1 cellular context compared by ENCODE assay signal in the genomic region with DNA sequence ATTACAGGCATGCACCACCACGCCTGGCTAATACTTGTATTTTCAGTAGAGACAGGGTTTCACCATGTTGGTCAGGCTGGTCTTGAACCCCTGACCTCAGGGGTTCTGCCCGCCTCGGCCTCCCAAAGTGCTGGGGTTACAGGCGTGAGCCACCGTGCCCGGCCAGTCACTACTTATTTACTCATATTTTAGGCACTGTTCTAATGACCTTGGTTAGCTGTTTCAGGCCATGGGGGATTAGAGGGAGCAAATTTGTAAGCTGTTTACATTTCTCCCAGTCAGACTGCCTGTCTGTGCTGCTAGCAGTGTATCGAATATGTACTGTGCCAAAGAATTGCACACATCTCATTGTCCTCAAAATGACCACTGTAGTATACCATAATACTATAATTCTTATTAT.
TF ChIP-seq lines count a peak whose summit lies in the region.

No MANE protein-coding gene starts in this region.

TF ChIP-seq in HepG2, 621 proteins besides CTCF, POLR2A, EP300 and RAD21 (continued from another document and continues in another):
- TF ChIP-seq, protein P1, sequence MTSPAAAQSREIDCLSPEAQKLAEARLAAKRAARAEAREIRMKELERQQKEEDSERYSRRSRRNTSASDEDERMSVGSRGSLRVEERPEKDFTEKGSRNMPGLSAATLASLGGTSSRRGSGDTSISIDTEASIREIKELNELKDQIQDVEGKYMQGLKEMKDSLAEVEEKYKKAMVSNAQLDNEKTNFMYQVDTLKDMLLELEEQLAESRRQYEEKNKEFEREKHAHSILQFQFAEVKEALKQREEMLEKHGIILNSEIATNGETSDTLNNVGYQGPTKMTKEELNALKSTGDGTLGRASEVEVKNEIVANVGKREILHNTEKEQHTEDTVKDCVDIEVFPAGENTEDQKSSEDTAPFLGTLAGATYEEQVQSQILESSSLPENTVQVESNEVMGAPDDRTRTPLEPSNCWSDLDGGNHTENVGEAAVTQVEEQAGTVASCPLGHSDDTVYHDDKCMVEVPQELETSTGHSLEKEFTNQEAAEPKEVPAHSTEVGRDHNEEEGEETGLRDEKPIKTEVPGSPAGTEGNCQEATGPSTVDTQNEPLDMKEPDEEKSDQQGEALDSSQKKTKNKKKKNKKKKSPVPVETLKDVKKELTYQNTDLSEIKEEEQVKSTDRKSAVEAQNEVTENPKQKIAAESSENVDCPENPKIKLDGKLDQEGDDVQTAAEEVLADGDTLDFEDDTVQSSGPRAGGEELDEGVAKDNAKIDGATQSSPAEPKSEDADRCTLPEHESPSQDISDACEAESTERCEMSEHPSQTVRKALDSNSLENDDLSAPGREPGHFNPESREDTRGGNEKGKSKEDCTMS (CRISPR knock-in tag; conservative IDR thresholded peaks at IDR 0.05): no peak
- TF ChIP-seq, protein P2, sequence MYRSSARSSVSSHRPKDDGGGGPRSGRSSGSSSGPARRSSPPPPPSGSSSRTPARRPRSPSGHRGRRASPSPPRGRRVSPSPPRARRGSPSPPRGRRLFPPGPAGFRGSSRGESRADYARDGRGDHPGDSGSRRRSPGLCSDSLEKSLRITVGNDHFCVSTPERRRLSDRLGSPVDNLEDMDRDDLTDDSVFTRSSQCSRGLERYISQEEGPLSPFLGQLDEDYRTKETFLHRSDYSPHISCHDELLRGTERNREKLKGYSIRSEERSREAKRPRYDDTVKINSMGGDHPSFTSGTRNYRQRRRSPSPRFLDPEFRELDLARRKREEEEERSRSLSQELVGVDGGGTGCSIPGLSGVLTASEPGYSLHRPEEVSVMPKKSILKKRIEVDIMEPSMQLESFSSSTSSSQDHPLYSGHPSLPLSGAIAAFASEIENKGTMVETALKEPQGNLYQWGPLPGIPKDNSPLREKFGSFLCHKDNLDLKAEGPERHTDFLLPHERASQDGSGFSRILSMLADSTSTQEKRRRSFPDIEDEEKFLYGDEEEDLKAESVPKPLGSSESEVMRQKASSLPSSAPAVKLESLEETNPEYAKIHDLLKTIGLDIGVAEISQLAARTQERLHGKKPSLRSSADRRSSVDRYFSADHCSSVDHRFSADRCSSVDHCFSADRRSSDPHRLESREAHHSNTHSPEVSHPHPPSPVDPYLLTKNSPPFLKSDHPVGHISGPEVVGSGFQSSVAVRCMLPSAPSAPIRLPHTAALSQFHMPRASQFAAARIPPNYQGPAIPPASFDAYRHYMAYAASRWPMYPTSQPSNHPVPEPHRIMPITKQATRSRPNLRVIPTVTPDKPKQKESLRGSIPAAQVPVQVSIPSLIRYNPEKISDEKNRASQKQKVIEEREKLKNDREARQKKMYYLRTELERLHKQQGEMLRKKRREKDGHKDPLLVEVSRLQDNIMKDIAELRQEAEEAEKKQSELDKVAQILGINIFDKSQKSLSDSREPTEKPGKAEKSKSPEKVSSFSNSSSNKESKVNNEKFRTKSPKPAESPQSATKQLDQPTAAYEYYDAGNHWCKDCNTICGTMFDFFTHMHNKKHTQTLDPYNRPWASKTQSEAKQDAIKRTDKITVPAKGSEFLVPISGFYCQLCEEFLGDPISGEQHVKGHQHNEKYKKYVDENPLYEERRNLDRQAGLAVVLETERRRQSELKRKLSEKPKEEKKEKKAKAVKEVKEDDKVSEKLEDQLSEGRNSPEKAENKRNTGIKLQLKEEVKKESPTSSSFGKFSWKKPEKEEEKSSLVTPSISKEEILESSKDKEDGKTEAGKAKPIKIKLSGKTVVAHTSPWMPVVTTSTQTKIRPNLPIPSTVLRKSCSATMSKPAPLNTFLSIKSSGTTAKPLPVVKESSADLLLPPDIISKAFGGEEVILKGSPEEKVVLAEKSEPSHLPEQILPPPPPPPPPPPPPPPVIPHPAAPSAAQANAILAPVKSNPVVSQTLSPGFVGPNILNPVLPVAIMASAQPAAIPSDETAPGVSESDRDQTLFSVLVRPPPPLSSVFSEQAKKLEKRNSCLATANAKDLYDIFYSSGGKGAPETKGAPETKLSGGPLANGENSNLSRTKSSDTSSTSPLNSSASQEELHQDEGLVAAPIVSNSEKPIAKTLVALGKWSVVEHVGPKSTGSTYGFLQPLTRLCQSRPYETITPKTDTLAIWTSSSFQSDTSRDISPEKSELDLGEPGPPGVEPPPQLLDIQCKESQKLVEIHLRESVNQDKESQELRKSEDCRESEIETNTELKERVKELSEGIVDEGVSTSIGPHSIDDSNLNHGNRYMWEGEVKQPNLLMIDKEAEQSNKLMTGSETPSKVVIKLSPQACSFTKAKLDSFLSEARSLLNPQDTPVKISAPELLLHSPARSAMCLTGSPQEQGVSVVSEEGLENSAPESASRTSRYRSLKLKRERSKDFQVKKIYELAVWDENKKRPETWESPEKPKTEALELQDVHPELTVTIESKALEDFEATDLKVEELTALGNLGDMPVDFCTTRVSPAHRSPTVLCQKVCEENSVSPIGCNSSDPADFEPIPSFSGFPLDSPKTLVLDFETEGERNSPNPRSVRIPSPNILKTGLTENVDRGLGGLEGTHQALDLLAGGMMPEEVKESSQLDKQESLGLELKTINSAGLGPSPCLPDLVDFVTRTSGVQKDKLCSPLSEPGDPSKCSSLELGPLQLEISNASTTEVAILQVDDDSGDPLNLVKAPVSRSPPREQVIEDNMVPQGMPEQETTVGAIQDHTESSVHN (CRISPR knock-in tag; IDR thresholded peaks at IDR 0.05): no peak
- TF ChIP-seq MTF2 (CRISPR knock-in tag; IDR thresholded peaks at IDR 0.05; ENCODE audit: borderline replicate concordance) (no peak), SRY (CRISPR knock-in tag; IDR thresholded peaks at IDR 0.05) (no peak), MTF1 (CRISPR knock-in tag; IDR thresholded peaks at IDR 0.05) (no peak), ZNF644 (CRISPR knock-in tag; IDR thresholded peaks at IDR 0.05; ENCODE audit: low read depth) (no peak), PHB2 (IDR thresholded peaks at IDR 0.05; ENCODE audit: partially characterized antibody) (no peak), SNAI1 (CRISPR knock-in tag; IDR thresholded peaks at IDR 0.05; ENCODE audit: borderline replicate concordance) (no peak), POLR2AphosphoS5 (IDR thresholded peaks at IDR 0.05; ENCODE audit: low read depth, low read length) (no peak), MEF2D (CRISPR knock-in tag; IDR thresholded peaks at IDR 0.05) (no peak), HDAC1 (CRISPR knock-in tag; IDR thresholded peaks at IDR 0.05) (peak; percentile 43; the same call in 1 of the 2 replicates), KDM6A (CRISPR knock-in tag; IDR thresholded peaks at IDR 0.05; ENCODE audit: low read depth) (no peak), ZNF343 (CRISPR knock-in tag; IDR thresholded peaks at IDR 0.05) (no peak), ZFP82 (CRISPR knock-in tag; IDR thresholded peaks at IDR 0.05; ENCODE audit: borderline replicate concordance) (no peak), ZNF331 (CRISPR knock-in tag; IDR thresholded peaks at IDR 0.05) (0 out of 2 replicates have a peak, but pooled peaks have one; percentile 12), RARG (CRISPR knock-in tag; IDR thresholded peaks at IDR 0.05; ENCODE audit: low read depth) (no peak), MZF1 (CRISPR knock-in tag; IDR thresholded peaks at IDR 0.05; ENCODE audit: borderline replicate concordance) (no peak)
- TF ChIP-seq, protein P3, sequence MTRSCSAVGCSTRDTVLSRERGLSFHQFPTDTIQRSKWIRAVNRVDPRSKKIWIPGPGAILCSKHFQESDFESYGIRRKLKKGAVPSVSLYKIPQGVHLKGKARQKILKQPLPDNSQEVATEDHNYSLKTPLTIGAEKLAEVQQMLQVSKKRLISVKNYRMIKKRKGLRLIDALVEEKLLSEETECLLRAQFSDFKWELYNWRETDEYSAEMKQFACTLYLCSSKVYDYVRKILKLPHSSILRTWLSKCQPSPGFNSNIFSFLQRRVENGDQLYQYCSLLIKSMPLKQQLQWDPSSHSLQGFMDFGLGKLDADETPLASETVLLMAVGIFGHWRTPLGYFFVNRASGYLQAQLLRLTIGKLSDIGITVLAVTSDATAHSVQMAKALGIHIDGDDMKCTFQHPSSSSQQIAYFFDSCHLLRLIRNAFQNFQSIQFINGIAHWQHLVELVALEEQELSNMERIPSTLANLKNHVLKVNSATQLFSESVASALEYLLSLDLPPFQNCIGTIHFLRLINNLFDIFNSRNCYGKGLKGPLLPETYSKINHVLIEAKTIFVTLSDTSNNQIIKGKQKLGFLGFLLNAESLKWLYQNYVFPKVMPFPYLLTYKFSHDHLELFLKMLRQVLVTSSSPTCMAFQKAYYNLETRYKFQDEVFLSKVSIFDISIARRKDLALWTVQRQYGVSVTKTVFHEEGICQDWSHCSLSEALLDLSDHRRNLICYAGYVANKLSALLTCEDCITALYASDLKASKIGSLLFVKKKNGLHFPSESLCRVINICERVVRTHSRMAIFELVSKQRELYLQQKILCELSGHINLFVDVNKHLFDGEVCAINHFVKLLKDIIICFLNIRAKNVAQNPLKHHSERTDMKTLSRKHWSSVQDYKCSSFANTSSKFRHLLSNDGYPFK (CRISPR knock-in tag; IDR thresholded peaks at IDR 0.05; ENCODE audit: borderline replicate concordance): no peak
- TF ChIP-seq, protein P4, sequence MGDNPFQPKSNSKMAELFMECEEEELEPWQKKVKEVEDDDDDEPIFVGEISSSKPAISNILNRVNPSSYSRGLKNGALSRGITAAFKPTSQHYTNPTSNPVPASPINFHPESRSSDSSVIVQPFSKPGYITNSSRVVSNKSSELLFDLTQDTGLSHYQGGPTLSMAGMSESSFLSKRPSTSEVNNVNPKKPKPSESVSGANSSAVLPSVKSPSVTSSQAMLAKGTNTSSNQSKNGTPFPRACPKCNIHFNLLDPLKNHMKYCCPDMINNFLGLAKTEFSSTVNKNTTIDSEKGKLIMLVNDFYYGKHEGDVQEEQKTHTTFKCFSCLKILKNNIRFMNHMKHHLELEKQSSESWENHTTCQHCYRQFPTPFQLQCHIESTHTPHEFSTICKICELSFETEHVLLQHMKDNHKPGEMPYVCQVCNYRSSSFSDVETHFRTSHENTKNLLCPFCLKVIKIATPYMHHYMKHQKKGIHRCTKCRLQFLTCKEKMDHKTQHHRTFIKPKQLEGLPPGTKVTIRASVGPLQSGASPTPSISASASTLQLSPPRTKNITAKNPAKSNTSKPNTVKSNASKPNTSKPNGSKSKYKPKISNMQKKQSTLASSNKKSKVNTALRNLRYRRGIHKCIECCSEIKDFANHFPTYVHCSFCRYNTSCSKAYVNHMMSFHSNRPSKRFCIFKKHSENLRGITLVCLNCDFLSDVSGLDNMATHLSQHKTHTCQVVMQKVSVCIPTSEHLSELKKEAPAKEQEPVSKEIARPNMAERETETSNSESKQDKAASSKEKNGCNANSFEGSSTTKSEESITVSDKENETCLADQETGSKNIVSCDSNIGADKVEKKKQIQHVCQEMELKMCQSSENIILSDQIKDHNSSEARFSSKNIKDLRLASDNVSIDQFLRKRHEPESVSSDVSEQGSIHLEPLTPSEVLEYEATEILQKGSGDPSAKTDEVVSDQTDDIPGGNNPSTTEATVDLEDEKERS (CRISPR knock-in tag; IDR thresholded peaks at IDR 0.05): 0 out of 2 replicates have a peak, but pooled peaks have one; percentile 69
- TF ChIP-seq, protein P5, sequence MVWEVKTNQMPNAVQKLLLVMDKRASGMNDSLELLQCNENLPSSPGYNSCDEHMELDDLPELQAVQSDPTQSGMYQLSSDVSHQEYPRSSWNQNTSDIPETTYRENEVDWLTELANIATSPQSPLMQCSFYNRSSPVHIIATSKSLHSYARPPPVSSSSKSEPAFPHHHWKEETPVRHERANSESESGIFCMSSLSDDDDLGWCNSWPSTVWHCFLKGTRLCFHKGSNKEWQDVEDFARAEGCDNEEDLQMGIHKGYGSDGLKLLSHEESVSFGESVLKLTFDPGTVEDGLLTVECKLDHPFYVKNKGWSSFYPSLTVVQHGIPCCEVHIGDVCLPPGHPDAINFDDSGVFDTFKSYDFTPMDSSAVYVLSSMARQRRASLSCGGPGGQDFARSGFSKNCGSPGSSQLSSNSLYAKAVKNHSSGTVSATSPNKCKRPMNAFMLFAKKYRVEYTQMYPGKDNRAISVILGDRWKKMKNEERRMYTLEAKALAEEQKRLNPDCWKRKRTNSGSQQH (CRISPR knock-in tag; IDR thresholded peaks at IDR 0.05; ENCODE audit: low read depth): no peak
- TF ChIP-seq, protein P6, sequence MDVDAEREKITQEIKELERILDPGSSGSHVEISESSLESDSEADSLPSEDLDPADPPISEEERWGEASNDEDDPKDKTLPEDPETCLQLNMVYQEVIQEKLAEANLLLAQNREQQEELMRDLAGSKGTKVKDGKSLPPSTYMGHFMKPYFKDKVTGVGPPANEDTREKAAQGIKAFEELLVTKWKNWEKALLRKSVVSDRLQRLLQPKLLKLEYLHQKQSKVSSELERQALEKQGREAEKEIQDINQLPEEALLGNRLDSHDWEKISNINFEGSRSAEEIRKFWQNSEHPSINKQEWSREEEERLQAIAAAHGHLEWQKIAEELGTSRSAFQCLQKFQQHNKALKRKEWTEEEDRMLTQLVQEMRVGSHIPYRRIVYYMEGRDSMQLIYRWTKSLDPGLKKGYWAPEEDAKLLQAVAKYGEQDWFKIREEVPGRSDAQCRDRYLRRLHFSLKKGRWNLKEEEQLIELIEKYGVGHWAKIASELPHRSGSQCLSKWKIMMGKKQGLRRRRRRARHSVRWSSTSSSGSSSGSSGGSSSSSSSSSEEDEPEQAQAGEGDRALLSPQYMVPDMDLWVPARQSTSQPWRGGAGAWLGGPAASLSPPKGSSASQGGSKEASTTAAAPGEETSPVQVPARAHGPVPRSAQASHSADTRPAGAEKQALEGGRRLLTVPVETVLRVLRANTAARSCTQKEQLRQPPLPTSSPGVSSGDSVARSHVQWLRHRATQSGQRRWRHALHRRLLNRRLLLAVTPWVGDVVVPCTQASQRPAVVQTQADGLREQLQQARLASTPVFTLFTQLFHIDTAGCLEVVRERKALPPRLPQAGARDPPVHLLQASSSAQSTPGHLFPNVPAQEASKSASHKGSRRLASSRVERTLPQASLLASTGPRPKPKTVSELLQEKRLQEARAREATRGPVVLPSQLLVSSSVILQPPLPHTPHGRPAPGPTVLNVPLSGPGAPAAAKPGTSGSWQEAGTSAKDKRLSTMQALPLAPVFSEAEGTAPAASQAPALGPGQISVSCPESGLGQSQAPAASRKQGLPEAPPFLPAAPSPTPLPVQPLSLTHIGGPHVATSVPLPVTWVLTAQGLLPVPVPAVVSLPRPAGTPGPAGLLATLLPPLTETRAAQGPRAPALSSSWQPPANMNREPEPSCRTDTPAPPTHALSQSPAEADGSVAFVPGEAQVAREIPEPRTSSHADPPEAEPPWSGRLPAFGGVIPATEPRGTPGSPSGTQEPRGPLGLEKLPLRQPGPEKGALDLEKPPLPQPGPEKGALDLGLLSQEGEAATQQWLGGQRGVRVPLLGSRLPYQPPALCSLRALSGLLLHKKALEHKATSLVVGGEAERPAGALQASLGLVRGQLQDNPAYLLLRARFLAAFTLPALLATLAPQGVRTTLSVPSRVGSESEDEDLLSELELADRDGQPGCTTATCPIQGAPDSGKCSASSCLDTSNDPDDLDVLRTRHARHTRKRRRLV (CRISPR knock-in tag; IDR thresholded peaks at IDR 0.05): no peak
- TF ChIP-seq, protein P7, sequence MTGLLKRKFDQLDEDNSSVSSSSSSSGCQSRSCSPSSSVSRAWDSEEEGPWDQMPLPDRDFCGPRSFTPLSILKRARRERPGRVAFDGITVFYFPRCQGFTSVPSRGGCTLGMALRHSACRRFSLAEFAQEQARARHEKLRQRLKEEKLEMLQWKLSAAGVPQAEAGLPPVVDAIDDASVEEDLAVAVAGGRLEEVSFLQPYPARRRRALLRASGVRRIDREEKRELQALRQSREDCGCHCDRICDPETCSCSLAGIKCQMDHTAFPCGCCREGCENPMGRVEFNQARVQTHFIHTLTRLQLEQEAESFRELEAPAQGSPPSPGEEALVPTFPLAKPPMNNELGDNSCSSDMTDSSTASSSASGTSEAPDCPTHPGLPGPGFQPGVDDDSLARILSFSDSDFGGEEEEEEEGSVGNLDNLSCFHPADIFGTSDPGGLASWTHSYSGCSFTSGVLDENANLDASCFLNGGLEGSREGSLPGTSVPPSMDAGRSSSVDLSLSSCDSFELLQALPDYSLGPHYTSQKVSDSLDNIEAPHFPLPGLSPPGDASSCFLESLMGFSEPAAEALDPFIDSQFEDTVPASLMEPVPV (CRISPR knock-in tag; IDR thresholded peaks at IDR 0.05): no peak
